ENCODE assay signal across 23 cellular contexts in genomic region chr18:3379685-3380084, GRCh38.
"Had no signal": no experiment of that assay in that cellular context is flagged by ENCODE, and none has a peak within 500 bp of the region (broad histone marks: within the 10 kb centered on the region; RNA-seq: fewer than 3 reads in every experiment).

No MANE protein-coding gene starts in this region.

- ATAC-seq: body of pancreas had no signal

- H3K9me3 ChIP-seq: ascending aorta, body of pancreas had no signal

- H3K4me3 ChIP-seq: ascending aorta, body of pancreas had no signal

- H3K4me1 ChIP-seq: ascending aorta, body of pancreas had no signal

- DNase-seq: activated B cell treated with CpG ODN at 0.5 μM for 24 hours; activated CD4-positive, alpha-beta T cell treated with anti-CD3 and anti-CD28 coated beads for 1 hour; activated CD4-positive, alpha-beta T cell treated with anti-CD3 and anti-CD28 coated beads, Interleukin-2, amount 10 ng/mL, durations not matched to agents 24 days and 14 days; activated CD8-positive, alpha-beta memory T cell treated with anti-CD3 and anti-CD28 coated beads, Interleukin-2, amount 10 ng/mL, durations not matched to agents 7 days and 5 days; activated effector memory CD4-positive, alpha-beta T cell treated with Interleukin-2 at 50 U/mL for 16 hours; activated naive CD4-positive, alpha-beta T cell; amniotic stem cell; central memory CD4-positive, alpha-beta T cell; Kasumi-1; NCI-H1048; NCI-H1417; NCI-H1694; NCI-H2029; NCI-H2107; NCI-H2171 treated with DMSO at 0.1 percent for 48 hours; NCI-H226; NCI-H526 treated with DMSO at 0.1 percent for 48 hours; SIG-M5; T-helper 17 cell; T-helper 9 cell had no signal

- H3K36me3 ChIP-seq: ascending aorta had no signal

- FAIRE-seq: bronchial epithelial cell had no signal

- H3K27ac ChIP-seq: ascending aorta, body of pancreas had no signal

- H3K27me3 ChIP-seq: ascending aorta, body of pancreas had no signal
